Comparison of ENCODE assay signal across 8 cellular contexts in genomic region chr4:44679060-44679459, GRCh38. TPM values are rescaled to one million over a fixed set of nuclear protein-coding genes. Genes with fewer than 3 reads are reported as not detected.
A peak's percentile ranks its signal among the peaks of the same experiment; 100 is the strongest.
DNase-seq lines count a peak whose midpoint lies in the region; ATAC-seq and TF ChIP-seq lines count a peak whose summit lies in the region.

No MANE protein-coding gene starts in this region.

- H3K9me3 Mint-ChIP-seq in mesothelial cell of epicardium = no peaks in the 10 kb centered on the region

- TF ChIP-seq CTCF in GM13977 (IDR thresholded peaks at IDR 0.05; ENCODE audit: extremely low read depth, insufficient read depth, missing control alignments) = no peak
- no peak for TF ChIP-seq CTCF in astrocyte of the cerebellum (IDR thresholded peaks at IDR 0.05; ENCODE audit: low read depth, low read length, missing control alignments)
- no peak for TF ChIP-seq CTCF in mesothelial cell of epicardium (IDR thresholded peaks at IDR 0.05; ENCODE audit: unreplicated experiment)

- H3K27ac Mint-ChIP-seq in mesothelial cell of epicardium = peak overlapping the region; percentile 94

- H3K27me3 Mint-ChIP-seq in mesothelial cell of epicardium (ENCODE audit: low read depth) = peaks cover 2% of the 10 kb centered on the region

- H3K4me3 Mint-ChIP-seq in mesothelial cell of epicardium = peak overlapping the region; percentile 91

- ATAC-seq in HG03060 (IDR thresholded peaks at IDR 0.05; ENCODE audit: low read depth, unreplicated experiment) (peak; percentile 1), HG02623 (IDR thresholded peaks at IDR 0.05; ENCODE audit: unreplicated experiment) (no peak)

- in situ Hi-C loops in GM13977 (cut with MboI; ENCODE audit: low pct_unique_long_range_greater_than_20kb, low sequenced_read_pairs, unreplicated experiment) (no loop called here), astrocyte of the cerebellum (cut with HindIII; ENCODE audit: low sequenced_read_pairs) (no loop called here)

- H3K36me3 Mint-ChIP-seq in mesothelial cell of epicardium = peaks cover 3% of the 10 kb centered on the region

- peaks cover 24% of the 10 kb centered on the region for H3K4me1 Mint-ChIP-seq in mesothelial cell of epicardium

- DNase-seq in GM13977 (ENCODE audit: low spot score) = peak; percentile 27
- no peak for DNase-seq in astrocyte of the cerebellum (ENCODE audit: low read depth)
- DNase-seq in mesothelial cell of epicardium (ENCODE audit: low spot score in 2 of 2, unreplicated experiment in 2 of 2) = no peak
- no peak for DNase-seq in stimulated activated CD4-positive, alpha-beta T cell treated with anti-CD3 and anti-CD28 coated beads, Interleukin-4, amount 100 ng/mL, for 24 hours
- DNase-seq in caudate nucleus (lab: John Stamatoyannopoulos, UW) = no peak
- no peak for DNase-seq in GM19238 (ENCODE audit: insufficient read length, low spot score)

- H3K27ac ChIP-seq in caudate nucleus (ENCODE audit: low read depth, low read length) = no peak overlapping the region

- peak overlapping the region; percentile 70 for H3K4me3 ChIP-seq in astrocyte of the cerebellum (ENCODE audit: low read depth, low read length)

RNA-seq across cellular contexts. Expression of gene GUF1, which starts 0.8 kb away (rescaled TPM):
- 26.3 to 27.6 TPM (median 26.5 TPM) in 3 replicates for total RNA-seq in mesothelial cell of epicardium

RNA-seq across cellular contexts. Expression of gene YIPF7, which starts 27.6 kb away (rescaled TPM):
- total RNA-seq in mesothelial cell of epicardium = not detected in 3 replicates

RNA-seq across cellular contexts. Expression of gene GNPDA2, which starts 47.3 kb away (rescaled TPM):
- total RNA-seq in mesothelial cell of epicardium = 10.8 to 12.3 TPM (median 11.4 TPM) in 3 replicates
